1 cellular context compared by ENCODE assay signal in the genomic region with DNA sequence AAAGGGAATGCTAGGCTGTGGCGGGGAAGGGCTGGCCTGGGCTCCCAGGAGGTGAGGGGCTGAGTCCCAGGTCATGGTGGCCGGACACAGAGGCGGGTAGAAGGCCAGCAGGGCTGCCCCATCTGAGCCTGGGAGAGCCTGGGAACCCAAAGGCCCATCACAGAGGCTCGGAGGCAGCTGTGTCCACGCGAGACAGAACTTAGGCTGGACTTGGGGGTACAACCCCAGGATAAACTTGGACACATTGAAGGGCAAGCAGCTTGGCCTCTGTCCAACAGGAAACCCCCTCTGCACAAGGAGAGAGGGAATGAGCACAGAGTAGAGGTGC.
TF ChIP-seq lines count a peak whose summit lies in the region.

No MANE protein-coding gene starts in this region.

TF ChIP-seq in HCT116, 20 proteins besides CTCF, POLR2A, EP300 and RAD21 (continued from another document):
- no peak for TF ChIP-seq ZBTB33 (IDR thresholded peaks at IDR 0.05; ENCODE audit: extremely low read depth, insufficient replicate concordance, low read length)
- no peak for TF ChIP-seq ZNF274 (IDR thresholded peaks at IDR 0.05; ENCODE audit: low read depth, low read length)
- TF ChIP-seq SRF (IDR thresholded peaks at IDR 0.05; ENCODE audit: low read depth) = no peak
- TF ChIP-seq EZH2phosphoT487 (IDR thresholded peaks at IDR 0.05; ENCODE audit: borderline replicate concordance) = no peak
- TF ChIP-seq CEBPB (IDR thresholded peaks at IDR 0.05; ENCODE audit: low read depth) = no peak
- TF ChIP-seq MAX (IDR thresholded peaks at IDR 0.05) = no peak
- no peak for TF ChIP-seq JUND (IDR thresholded peaks at IDR 0.05)
- TF ChIP-seq EGR1 (IDR thresholded peaks at IDR 0.05; ENCODE audit: low read depth) = no peak
- no peak for TF ChIP-seq YY1 (IDR thresholded peaks at IDR 0.05; ENCODE audit: extremely low read depth, insufficient replicate concordance, low read depth, low read length)
- TF ChIP-seq, protein P1, sequence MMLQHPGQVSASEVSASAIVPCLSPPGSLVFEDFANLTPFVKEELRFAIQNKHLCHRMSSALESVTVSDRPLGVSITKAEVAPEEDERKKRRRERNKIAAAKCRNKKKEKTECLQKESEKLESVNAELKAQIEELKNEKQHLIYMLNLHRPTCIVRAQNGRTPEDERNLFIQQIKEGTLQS (IDR thresholded peaks at IDR 0.05) = no peak
- no peak for TF ChIP-seq ELF1 (IDR thresholded peaks at IDR 0.05; ENCODE audit: borderline replicate concordance, low read depth)
